In genomic region chr10:127149613-127150081, GRCh38 we compare ENCODE assay signal across 21 cellular contexts. TPM values are rescaled to one million over a fixed set of nuclear protein-coding genes. Genes with fewer than 3 reads are reported as not detected.
DNase-seq lines count a peak whose midpoint lies in the region; ATAC-seq and TF ChIP-seq lines count a peak whose summit lies in the region.
"Had no signal": no experiment of that assay in that cellular context is flagged by ENCODE, and none has a peak within 500 bp of the region (broad histone marks: within the 10 kb centered on the region; RNA-seq: fewer than 3 reads in every experiment).

No MANE protein-coding gene starts in this region.

- H4K5ac ChIP-seq in mesendoderm (ENCODE audit: low read length), result no peak overlapping the region

- H3K9me3 ChIP-seq in NT2/D1 (ENCODE audit: insufficient read depth, low read length) (peaks cover 4% of the 10 kb centered on the region; the same call in 1 of the 2 replicates), sigmoid colon (no peaks in the 10 kb centered on the region), stomach (no peaks in the 10 kb centered on the region)
- H3K9me3 ChIP-seq: BE2C, upper lobe of right lung had no signal

- no peak overlapping the region for H3K9ac ChIP-seq in NT2/D1 (ENCODE audit: insufficient read length, low read depth)
- no peak overlapping the region for H3K9ac ChIP-seq in mesendoderm (ENCODE audit: low read length)

- no peak overlapping the region for H2BK120ac ChIP-seq in mesendoderm (ENCODE audit: low read depth, low read length)

- DNase-seq in ELF-1 (ENCODE audit: low read depth, low spot score) (peak; percentile 65), NT2/D1 (ENCODE audit: low read depth, low spot score) (peak; percentile 25), epithelial cell of prostate (ENCODE audit: low read depth, low spot score) (no peak), mesendoderm (peak; percentile 77), sigmoid colon (no peak), stomach (no peak)
- no peak for DNase-seq in stimulated activated CD4-positive, alpha-beta T cell treated with anti-CD3 and anti-CD28 coated beads, Interleukin-4, amount 100 ng/mL, for 24 hours
- DNase-seq: activated CD4-positive, alpha-beta T cell treated with anti-CD3 and anti-CD28 coated beads for 4 hours; activated T-cell treated with anti-CD3 and anti-CD28 coated beads, Interleukin-2, amount 50 U/mL, for 1 hour; BE2C; DMS153; kidney; NCI-H1105 treated with DMSO at 0.1 percent for 48 hours; NCI-H446; upper lobe of right lung had no signal

- H3K56ac ChIP-seq in mesendoderm (ENCODE audit: low read length), result no peak overlapping the region

- no peak overlapping the region for H3K18ac ChIP-seq in mesendoderm (ENCODE audit: low read length)

- TF ChIP-seq EP300 in sigmoid colon (IDR thresholded peaks at IDR 0.05) (no peak), stomach (IDR thresholded peaks at IDR 0.05) (no peak)

- no peak overlapping the region for H4K8ac ChIP-seq in mesendoderm (ENCODE audit: low read depth, low read length)

- H2BK5ac ChIP-seq in mesendoderm (ENCODE audit: low read length), result no peak overlapping the region

- TF ChIP-seq POLR2A in sigmoid colon (IDR thresholded peaks at IDR 0.05), result no peak
- no peak for TF ChIP-seq POLR2A in stomach (IDR thresholded peaks at IDR 0.05)

- no peak overlapping the region for H3K23ac ChIP-seq in mesendoderm (ENCODE audit: low read length)

- no peak overlapping the region for H3K4me3 ChIP-seq in NT2/D1 (ENCODE audit: insufficient read length, low read depth)
- H3K4me3 ChIP-seq in mesendoderm (ENCODE audit: low read length), result no peak overlapping the region
- no peak overlapping the region for H3K4me3 ChIP-seq in sigmoid colon
- H3K4me3 ChIP-seq in stomach, result no peak overlapping the region
- H3K4me3 ChIP-seq: upper lobe of right lung had no signal

- TF ChIP-seq CTCF in sigmoid colon (IDR thresholded peaks at IDR 0.05), result no peak
- no peak for TF ChIP-seq CTCF in stomach (IDR thresholded peaks at IDR 0.05)

- intact Hi-C loops in sigmoid colon (cut with DNase I) (no loop called here), stomach (cut with DNase I; ENCODE audit: low total_unique reads) (no loop called here)

- H3K27ac ChIP-seq in epithelial cell of prostate, result peak overlapping the region; percentile 88
- H3K27ac ChIP-seq in mesendoderm (ENCODE audit: low read depth, low read length), result peak overlapping the region; percentile 9
- no peak overlapping the region for H3K27ac ChIP-seq in sigmoid colon
- H3K27ac ChIP-seq in stomach, result no peak overlapping the region
- H3K27ac ChIP-seq: upper lobe of right lung had no signal

- ATAC-seq in HG02610 (IDR thresholded peaks at IDR 0.05; ENCODE audit: unreplicated experiment), result no peak
- ATAC-seq: HepG2; stimulated activated memory B cell treated with anti-CD40 and anti-IgM and Interleukin-4, amounts not matched to agents 10 μg/mL and 1 μg/mL and 100 μg/mL, for 72 hours; upper lobe of right lung had no signal

- WGBS in mesendoderm (ENCODE audit: extremely low coverage, insufficient coverage, low lambda C conversion rate), result no CpG with 5 or more reads among the region's 4 CpGs
- WGBS in sigmoid colon, 2 donors, result 85 to 86% methylated on average over 4 of the region's 4 CpGs
- WGBS in stomach, 5 donors, result 74 to 81% (median 77%) methylated on average over 4 of the region's 4 CpGs

- no peaks in the 10 kb centered on the region for H3K79me2 ChIP-seq in mesendoderm (ENCODE audit: control insufficient read depth, insufficient read depth, low read length)

- H3K27me3 ChIP-seq in NT2/D1 (ENCODE audit: insufficient read depth, insufficient read length), result no peaks in the 10 kb centered on the region
- H3K27me3 ChIP-seq in mesendoderm (ENCODE audit: insufficient read depth, low read length, poor library complexity), result no peaks in the 10 kb centered on the region
- no peaks in the 10 kb centered on the region for H3K27me3 ChIP-seq in sigmoid colon
- no peaks in the 10 kb centered on the region for H3K27me3 ChIP-seq in stomach
- H3K27me3 ChIP-seq: BE2C, upper lobe of right lung had no signal

- no peak overlapping the region for H3K4me2 ChIP-seq in mesendoderm (ENCODE audit: low read length)

- H3K4me1 ChIP-seq in NT2/D1 (ENCODE audit: insufficient read depth, insufficient read length), result no peaks in the 10 kb centered on the region
- H3K4me1 ChIP-seq in mesendoderm (ENCODE audit: control insufficient read depth, low read depth, low read length), result no peaks in the 10 kb centered on the region
- peaks cover 0 to 5% (median 0%) of the 10 kb centered on the region in 4 donors for H3K4me1 ChIP-seq in sigmoid colon
- H3K4me1 ChIP-seq in stomach, result peaks cover 0 to 5% (median 0%) of the 10 kb centered on the region in 4 donors
- H3K4me1 ChIP-seq: BE2C had no signal

- no peaks in the 10 kb centered on the region for H3K36me3 ChIP-seq in NT2/D1 (ENCODE audit: insufficient read depth, insufficient read length, low read length)
- H3K36me3 ChIP-seq in mesendoderm (ENCODE audit: control insufficient read depth, insufficient read depth, low read length), result no peaks in the 10 kb centered on the region
- H3K36me3 ChIP-seq in sigmoid colon, result no peaks in the 10 kb centered on the region
- peaks cover 0 to 9% (median 0%) of the 10 kb centered on the region in 4 donors for H3K36me3 ChIP-seq in stomach
- H3K36me3 ChIP-seq: BE2C, upper lobe of right lung had no signal

- no peak overlapping the region for H3K4ac ChIP-seq in mesendoderm (ENCODE audit: low read depth, low read length)

- H2BK15ac ChIP-seq in mesendoderm (replicated peaks; ENCODE audit: low read depth), result no peak overlapping the region

- no peak overlapping the region for H2AK5ac ChIP-seq in mesendoderm (ENCODE audit: low read length)

- H3K79me1 ChIP-seq in mesendoderm (ENCODE audit: low read length), result no peaks in the 10 kb centered on the region

RNA-seq across cellular contexts. Expression of gene INSYN2A, which starts 46.7 kb away (rescaled TPM):
- 0.17 TPM for polyA plus RNA-seq in mesendoderm (2013, experiment 1 of 2)
- 0.17 TPM for polyA plus RNA-seq in mesendoderm (2013, experiment 2 of 2)
- total RNA-seq in sigmoid colon (1 to 10 TPM in 2 of 4 donors, under 1 TPM in 2; 0.33 to 2.2 (median 0.94) TPM), stomach (1 to 10 TPM in 2 of 5 donors, not detected in 3; 2.6 to 4.4 TPM)
- polyA plus RNA-seq in sigmoid colon (under 1 TPM in 2 of 3 donors, not detected in 1; 0.07 to 0.23 TPM), stomach (1 to 10 TPM in 2 of 3 donors, under 1 TPM in 1; 0.18 to 1.2 (median 1.1) TPM)
- total RNA-seq: dermis microvascular lymphatic vessel endothelial cell; HepG2; natural killer cell treated with Interleukin-12 subunit alpha and Interleukin-12 subunit beta and Interleukin-15 and Interleukin-18, amount 100 ng/mL, for 72 hours; T-helper 2 cell treated with Interferon-gamma antibody and Interleukin-4, amounts not matched to agents 100 ng/mL and 5 ng/mL, for 36 hours had no signal
- polyA plus RNA-seq: HepG2 had no signal

Comparison
In these comparisons a context has a peak if more than half of its experiments do, and no peak if none do; other contexts are left out.
1. DNase-seq: peak in ELF-1 (single experiment), NT2/D1 (single experiment) and mesendoderm (single experiment); none in epithelial cell of prostate (single experiment), sigmoid colon (single experiment), stomach (single experiment) and stimulated activated CD4-positive, alpha-beta T cell treated with anti-CD3 and anti-CD28 coated beads, Interleukin-4, amount 100 ng/mL, for 24 hours (single experiment).
2. H3K27ac ChIP-seq: peak in epithelial cell of prostate (single experiment) and mesendoderm (single experiment); none in sigmoid colon (0 of 4) and stomach (0 of 5).